In the genomic region with DNA sequence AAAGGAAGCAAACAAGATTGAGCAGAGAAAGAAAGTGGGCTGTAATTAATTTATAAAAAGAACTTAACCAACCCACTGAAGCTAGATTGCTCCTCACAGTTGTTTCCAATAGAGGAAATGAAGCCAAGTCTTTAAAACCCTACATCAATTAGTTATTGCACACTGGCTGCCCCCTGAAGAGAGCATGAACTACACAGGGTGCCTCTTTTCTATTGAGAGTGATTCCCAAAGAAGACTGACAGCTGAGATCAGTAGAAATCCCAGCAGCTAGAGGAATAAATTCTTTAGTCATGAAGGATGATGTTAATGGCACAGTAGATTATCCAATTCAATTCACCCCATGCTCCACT, we compare ENCODE assay signal across 11 cellular contexts. TPM values are rescaled to one million over a fixed set of nuclear protein-coding genes. Genes with fewer than 3 reads are reported as not detected.
DNase-seq lines count a peak whose midpoint lies in the region; ATAC-seq, FAIRE-seq and TF ChIP-seq lines count a peak whose summit lies in the region.
"Had no signal": no experiment of that assay in that cellular context is flagged by ENCODE, and none has a peak within 500 bp of the region (broad histone marks: within the 10 kb centered on the region; RNA-seq: fewer than 3 reads in every experiment).

No MANE protein-coding gene starts in this region.

- no peaks in the 10 kb centered on the region for H3K27me3 Mint-ChIP-seq in activated T-cell treated with anti-CD3 and anti-CD28 coated beads, Interleukin-2, amount 50 U/mL, for 72 hours (ENCODE audit: low read depth)

- H3K27me3 ChIP-seq in suprapubic skin = no peaks in the 10 kb centered on the region
- no peaks in the 10 kb centered on the region for H3K27me3 ChIP-seq in adrenal gland
- H3K27me3 ChIP-seq: BE2C, Peyer's patch had no signal

- intact Hi-C loops in adrenal gland (cut with DNase I) = no loop called here

- H3K4me3 Mint-ChIP-seq in activated T-cell treated with anti-CD3 and anti-CD28 coated beads, Interleukin-2, amount 50 U/mL, for 72 hours = peak overlapping the region; percentile 51 to 70

- peaks cover 20% of the 10 kb centered on the region for H3K4me1 ChIP-seq in suprapubic skin
- peaks cover 0 to 6% of the 10 kb centered on the region in 2 donors for H3K4me1 ChIP-seq in adrenal gland (replicated peaks in 1 of 2)
- H3K4me1 ChIP-seq: BE2C, Peyer's patch had no signal

- peak overlapping the region; percentile 63 for H3K27ac ChIP-seq in KOPT-K1 (ENCODE audit: low read depth, low read length, poor library complexity, severe bottlenecking)
- peak overlapping the region; percentile 45 for H3K27ac ChIP-seq in suprapubic skin
- H3K27ac ChIP-seq in adrenal gland = peak overlapping the region in 1 of 5 donors; percentile 10

- TF ChIP-seq EP300 in suprapubic skin (IDR thresholded peaks at IDR 0.05) = no peak

- TF ChIP-seq POLR2A in suprapubic skin (IDR thresholded peaks at IDR 0.05) (no peak), adrenal gland (IDR thresholded peaks at IDR 0.05) (no peak), GM12891 (IDR thresholded peaks at IDR 0.05; ENCODE audit: low read depth, low read length) (no peak)

- peaks cover 0 to 2% of the 10 kb centered on the region in 2 donors for H3K36me3 Mint-ChIP-seq in activated T-cell treated with anti-CD3 and anti-CD28 coated beads, Interleukin-2, amount 50 U/mL, for 72 hours (ENCODE audit: insufficient read depth in 2 of 2)

- peak overlapping the region; percentile 43 for H3K27ac Mint-ChIP-seq in activated T-cell treated with anti-CD3 and anti-CD28 coated beads, Interleukin-2, amount 50 U/mL, for 72 hours

- no peak for ATAC-seq in activated T-cell treated with anti-CD3 and anti-CD28 coated beads, Interleukin-2, amount 50 U/mL, for 72 hours (replicated peaks in 1 of 2)
- peak; percentile 39 for ATAC-seq in HG02623 (IDR thresholded peaks at IDR 0.05; ENCODE audit: unreplicated experiment)

- DNase-seq in activated T-cell treated with anti-CD3 and anti-CD28 coated beads, Interleukin-2, amount 50 U/mL, for 72 hours = no peak
- DNase-seq in activated T-cell treated with anti-CD3 and anti-CD28 coated beads, Interleukin-2, amount 50 U/mL, for 1 hour = no peak
- DNase-seq in suprapubic skin (ENCODE audit: low spot score in 2 of 2) (no peak), adrenal gland (no peak), hypothalamus (lab: John Stamatoyannopoulos, UW) (no peak), GM12891 (ENCODE audit: insufficient read length, low spot score) (no peak)
- DNase-seq: BE2C, occipital lobe, Peyer's patch had no signal

- H3K36me3 ChIP-seq in KOPT-K1 (ENCODE audit: insufficient read depth, low read length) (peaks cover 15% of the 10 kb centered on the region; the same call in 1 of the 2 replicates), suprapubic skin (no peaks in the 10 kb centered on the region), adrenal gland (replicated peaks in 1 of 2) (no peaks in the 10 kb centered on the region)
- H3K36me3 ChIP-seq: BE2C, Peyer's patch had no signal

- FAIRE-seq in GM12891 (lab: Jason Lieb, UNC) = no peak

- H3K9me3 Mint-ChIP-seq in activated T-cell treated with anti-CD3 and anti-CD28 coated beads, Interleukin-2, amount 50 U/mL, for 72 hours = no peaks in the 10 kb centered on the region

- H3K4me3 ChIP-seq in suprapubic skin (no peak overlapping the region), adrenal gland (no peak overlapping the region)
- H3K4me3 ChIP-seq: Peyer's patch had no signal

- H3K9me3 ChIP-seq in KOPT-K1 (ENCODE audit: insufficient read depth, low read length, poor library complexity, severe bottlenecking) (no peaks in the 10 kb centered on the region), suprapubic skin (no peaks in the 10 kb centered on the region), adrenal gland (replicated peaks in 1 of 3) (peaks cover 0 to 4% (median 0%) of the 10 kb centered on the region in 3 donors)
- H3K9me3 ChIP-seq: BE2C, Peyer's patch had no signal

- peaks cover 34% of the 10 kb centered on the region for H3K4me1 Mint-ChIP-seq in activated T-cell treated with anti-CD3 and anti-CD28 coated beads, Interleukin-2, amount 50 U/mL, for 72 hours (ENCODE audit: low read depth)

- no peak for TF ChIP-seq CTCF in suprapubic skin (IDR thresholded peaks at IDR 0.05)
- TF ChIP-seq CTCF in adrenal gland (IDR thresholded peaks at IDR 0.05) = no peak

TF ChIP-seq in GM12891, 5 proteins besides CTCF, POLR2A, EP300 and RAD21:
- TF ChIP-seq POLR2AphosphoS5 (IDR thresholded peaks at IDR 0.05; ENCODE audit: low read depth, low read length) = no peak
- TF ChIP-seq PAX5 (IDR thresholded peaks at IDR 0.05; ENCODE audit: insufficient read depth, low read length, severe bottlenecking) = no peak
- TF ChIP-seq TAF1 (IDR thresholded peaks at IDR 0.05; ENCODE audit: low read depth, low read length) = no peak
- TF ChIP-seq SPI1 (IDR thresholded peaks at IDR 0.05; ENCODE audit: low read depth, low read length) = no peak
- TF ChIP-seq POU2F2 (IDR thresholded peaks at IDR 0.05; ENCODE audit: low read depth, low read length) = no peak

RNA-seq across cellular contexts. Expression of a gene that starts 8.6 kb away (rescaled TPM):
- 10 to 100 TPM; 94.0 to 97.7 TPM for total RNA-seq in activated T-cell treated with anti-CD3 and anti-CD28 coated beads, Interleukin-2, amount 50 U/mL, for 72 hours
- total RNA-seq in suprapubic skin (100 to 1,000 TPM in 1 of 4 donors, 10 to 100 TPM in 3; 59.1 to 141 (median 80.6) TPM), adrenal gland (100 to 1,000 TPM in 1 of 8 donors, 10 to 100 TPM in 7; 25.9 to 148 (median 56.0) TPM)
- polyA plus RNA-seq in adrenal gland = 100 to 1,000 TPM in 1 of 3 donors, 10 to 100 TPM in 2; 56.0 to 122 (median 93.2) TPM
- polyA plus RNA-seq in GM12891 (2012; ENCODE audit: low read depth, missing spikeins) = 39.4 TPM
